ENCODE assay signal across 1 cellular context in the genomic region with DNA sequence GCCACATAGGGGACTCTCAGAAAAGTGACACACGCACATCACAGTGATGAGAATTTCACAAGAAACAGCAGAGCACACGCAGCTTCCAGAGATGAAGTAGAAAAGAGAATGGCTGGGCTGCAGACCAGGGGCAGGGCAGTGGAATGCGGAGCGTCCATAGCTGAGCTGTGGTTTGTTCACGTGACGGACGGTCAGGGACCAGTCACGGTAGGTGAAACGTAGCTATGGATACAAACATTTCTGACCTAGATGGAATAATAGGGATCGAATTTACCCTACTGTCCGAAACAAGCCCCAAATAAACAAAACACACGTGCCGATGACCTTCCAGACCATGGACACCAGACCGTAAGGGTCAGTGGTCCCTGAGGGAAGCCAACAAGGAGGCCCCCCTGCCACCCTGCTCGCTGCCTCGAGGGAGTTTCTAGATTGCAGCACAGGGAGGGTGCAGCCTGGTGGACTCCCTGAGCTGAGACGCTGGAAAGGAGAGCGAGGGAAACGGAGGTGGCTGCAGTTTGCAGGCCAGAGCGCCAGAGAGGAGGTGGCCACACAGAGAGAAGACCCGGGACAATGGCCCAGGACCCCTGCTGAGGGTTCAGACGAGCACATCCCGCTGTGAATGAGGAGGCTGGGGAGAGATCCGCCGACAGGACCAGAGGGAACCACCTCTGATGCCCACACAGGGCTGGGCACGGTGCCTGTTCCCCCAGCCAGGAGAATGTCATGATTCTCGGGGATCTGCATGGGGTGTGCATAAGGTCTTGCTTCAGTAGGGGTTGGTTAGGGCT.
TF ChIP-seq lines count a peak whose summit lies in the region.

No MANE protein-coding gene starts in this region.

TF ChIP-seq in HepG2, 621 proteins besides CTCF, POLR2A, EP300 and RAD21:
- TF ChIP-seq, protein P1, sequence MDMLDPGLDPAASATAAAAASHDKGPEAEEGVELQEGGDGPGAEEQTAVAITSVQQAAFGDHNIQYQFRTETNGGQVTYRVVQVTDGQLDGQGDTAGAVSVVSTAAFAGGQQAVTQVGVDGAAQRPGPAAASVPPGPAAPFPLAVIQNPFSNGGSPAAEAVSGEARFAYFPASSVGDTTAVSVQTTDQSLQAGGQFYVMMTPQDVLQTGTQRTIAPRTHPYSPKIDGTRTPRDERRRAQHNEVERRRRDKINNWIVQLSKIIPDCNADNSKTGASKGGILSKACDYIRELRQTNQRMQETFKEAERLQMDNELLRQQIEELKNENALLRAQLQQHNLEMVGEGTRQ (IDR thresholded peaks at IDR 0.05; ENCODE audit: low read depth, low read length) = peak; percentile 41; the same call in 1 of the 2 replicates
- TF ChIP-seq, protein P1 (CRISPR knock-in tag; IDR thresholded peaks at IDR 0.05; ENCODE audit: borderline replicate concordance) = no peak
- TF ChIP-seq ELF1 (CRISPR knock-in tag; IDR thresholded peaks at IDR 0.05) = no peak
- no peak for TF ChIP-seq SIX4 (CRISPR knock-in tag; IDR thresholded peaks at IDR 0.05)
